14 cellular contexts compared by ENCODE assay signal in genomic region chr1:197807216-197807615, GRCh38.
DNase-seq lines count a peak whose midpoint lies in the region; ATAC-seq and TF ChIP-seq lines count a peak whose summit lies in the region.
"Had no signal": no experiment of that assay in that cellular context is flagged by ENCODE, and none has a peak within 500 bp of the region (broad histone marks: within the 10 kb centered on the region; RNA-seq: fewer than 3 reads in every experiment).

No MANE protein-coding gene starts in this region.

- ATAC-seq in GM18505 (IDR thresholded peaks at IDR 0.05; ENCODE audit: unreplicated experiment): peak; percentile 67
- ATAC-seq in GM21390 (IDR thresholded peaks at IDR 0.05; ENCODE audit: unreplicated experiment): peak; percentile 90
- ATAC-seq in HG03103 (IDR thresholded peaks at IDR 0.05; ENCODE audit: low read depth, unreplicated experiment): peak; percentile 46
- ATAC-seq in effector memory CD8-positive, alpha-beta T cell (replicated peaks): peak; percentile 63
- ATAC-seq in SK-N-SH treated with all-trans-retinoic acid at 6 μM for 48 hours: no peak
- ATAC-seq in activated naive CD8-positive, alpha-beta T cell treated with anti-CD3 and anti-CD28 coated beads, Interleukin-2, amount 50 U/mL, for 24 hours: no peak
- ATAC-seq: left cardiac atrium had no signal

- peaks cover 16% of the 10 kb centered on the region in 2 donors for H3K4me1 Mint-ChIP-seq in effector memory CD8-positive, alpha-beta T cell (ENCODE audit: low read depth in 2 of 2)
- peaks cover 2% of the 10 kb centered on the region for H3K4me1 Mint-ChIP-seq in activated naive CD8-positive, alpha-beta T cell treated with anti-CD3 and anti-CD28 coated beads, Interleukin-2, amount 50 U/mL, for 24 hours

- H3K4me3 Mint-ChIP-seq in effector memory CD8-positive, alpha-beta T cell: peak overlapping the region; percentile 4 to 20
- no peak overlapping the region for H3K4me3 Mint-ChIP-seq in activated naive CD8-positive, alpha-beta T cell treated with anti-CD3 and anti-CD28 coated beads, Interleukin-2, amount 50 U/mL, for 24 hours

- no peaks in the 10 kb centered on the region for H3K9me3 Mint-ChIP-seq in effector memory CD8-positive, alpha-beta T cell
- peaks cover 6% of the 10 kb centered on the region for H3K9me3 Mint-ChIP-seq in activated naive CD8-positive, alpha-beta T cell treated with anti-CD3 and anti-CD28 coated beads, Interleukin-2, amount 50 U/mL, for 24 hours

- H3K27me3 Mint-ChIP-seq in effector memory CD8-positive, alpha-beta T cell: no peaks in the 10 kb centered on the region
- no peaks in the 10 kb centered on the region for H3K27me3 Mint-ChIP-seq in activated naive CD8-positive, alpha-beta T cell treated with anti-CD3 and anti-CD28 coated beads, Interleukin-2, amount 50 U/mL, for 24 hours

- TF ChIP-seq POLR2A in GM18505 (IDR thresholded peaks at IDR 0.05; ENCODE audit: borderline replicate concordance, extremely low read depth, insufficient read depth, insufficient read length): no peak

- peak overlapping the region in 1 of 2 donors; percentile 0 for H3K27ac Mint-ChIP-seq in effector memory CD8-positive, alpha-beta T cell
- no peak overlapping the region for H3K27ac Mint-ChIP-seq in activated naive CD8-positive, alpha-beta T cell treated with anti-CD3 and anti-CD28 coated beads, Interleukin-2, amount 50 U/mL, for 24 hours

- no peak for DNase-seq in effector memory CD8-positive, alpha-beta T cell
- DNase-seq in amygdala (lab: John Stamatoyannopoulos, UW) (no peak), SKM-1 (lab: John Stamatoyannopoulos, UW; ENCODE audit: unreplicated experiment) (no peak)
- no peak for DNase-seq in activated naive CD8-positive, alpha-beta T cell treated with anti-CD3 and anti-CD28 coated beads, Interleukin-2, amount 50 U/mL, for 24 hours
- DNase-seq: activated gamma-delta T cell, dermis blood vessel endothelial cell, esophagus squamous epithelium, left cardiac atrium, NCI-H1417 treated with DMSO at 0.1 percent for 48 hours, NCI-H446 treated with DMSO at 0.1 percent for 48 hours had no signal

- no peaks in the 10 kb centered on the region for H3K36me3 Mint-ChIP-seq in effector memory CD8-positive, alpha-beta T cell (ENCODE audit: insufficient read depth)
- no peaks in the 10 kb centered on the region for H3K36me3 Mint-ChIP-seq in activated naive CD8-positive, alpha-beta T cell treated with anti-CD3 and anti-CD28 coated beads, Interleukin-2, amount 50 U/mL, for 24 hours (ENCODE audit: low read depth)

TF ChIP-seq in SK-N-SH treated with all-trans-retinoic acid at 6 μM for 48 hours, 23 proteins besides CTCF, POLR2A, EP300 and RAD21:
- no peak for TF ChIP-seq CREB5 (CRISPR knock-in tag; IDR thresholded peaks at IDR 0.05; ENCODE audit: low read depth)
- TF ChIP-seq ZC3H10 (CRISPR knock-in tag; IDR thresholded peaks at IDR 0.05): no peak
- no peak for TF ChIP-seq CSDC2 (CRISPR knock-in tag; IDR thresholded peaks at IDR 0.05)
- no peak for TF ChIP-seq ISL1 (CRISPR knock-in tag; IDR thresholded peaks at IDR 0.05)
- no peak for TF ChIP-seq ZNF70 (CRISPR knock-in tag; IDR thresholded peaks at IDR 0.05)
- no peak for TF ChIP-seq GLIS3 (CRISPR knock-in tag; IDR thresholded peaks at IDR 0.05)
- TF ChIP-seq ZFP3 (CRISPR knock-in tag; IDR thresholded peaks at IDR 0.05): no peak

Comparison
In these comparisons a context has a peak if more than half of its experiments do, and no peak if none do; other contexts are left out.
1. ATAC-seq: peak in GM18505 (single experiment), GM21390 (single experiment), HG03103 (single experiment) and effector memory CD8-positive, alpha-beta T cell (single experiment); none in SK-N-SH treated with all-trans-retinoic acid at 6 μM for 48 hours (single experiment) and activated naive CD8-positive, alpha-beta T cell treated with anti-CD3 and anti-CD28 coated beads, Interleukin-2, amount 50 U/mL, for 24 hours (single experiment).